ENCODE assay signal across 9 cellular contexts in the genomic region with DNA sequence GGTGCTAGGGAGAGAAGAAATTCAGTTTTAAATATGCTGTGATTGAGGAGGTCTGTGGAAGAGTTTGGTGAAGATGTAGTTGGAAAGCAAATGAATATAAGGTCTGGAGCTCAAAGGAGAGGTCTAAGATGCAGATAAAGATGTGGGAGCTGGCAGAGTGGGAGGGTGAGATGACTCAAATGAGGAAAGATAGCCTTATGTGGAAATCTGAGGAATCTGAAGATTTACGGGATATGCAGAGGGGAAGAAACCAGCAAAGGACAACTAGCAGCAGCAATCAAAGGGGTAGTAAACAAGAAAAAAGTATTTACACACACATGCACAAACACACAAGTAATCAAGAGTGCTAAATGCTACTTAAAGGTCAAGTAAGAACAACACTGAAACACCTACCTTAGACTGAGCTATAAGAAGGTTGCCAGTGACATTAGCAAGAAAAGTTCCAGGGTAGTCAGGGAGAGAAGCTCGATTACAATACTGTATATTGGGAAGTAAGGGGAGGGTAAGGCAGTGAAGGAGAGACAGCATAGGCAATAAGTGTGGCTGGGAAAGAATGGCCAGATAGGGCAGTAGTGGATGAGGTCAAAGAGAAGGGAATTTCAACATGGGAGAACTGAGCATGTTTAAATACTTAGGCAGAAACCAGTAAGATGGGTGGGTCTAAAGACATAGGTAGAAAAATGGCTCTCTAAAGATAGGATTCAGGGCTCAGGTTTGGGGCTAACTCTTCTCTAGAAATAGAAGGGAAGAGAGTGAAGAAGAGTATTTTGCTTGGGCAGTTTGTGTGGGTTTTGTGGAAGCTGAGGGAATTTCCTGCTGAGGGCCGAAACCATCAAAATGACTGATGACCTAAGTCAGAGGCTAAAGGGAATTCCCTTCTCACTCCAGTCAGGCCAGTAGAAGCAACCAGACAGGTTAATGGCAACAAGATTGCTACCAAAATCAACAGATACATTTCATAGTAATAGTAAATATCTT.
DNase-seq lines count a peak whose midpoint lies in the region; ATAC-seq and TF ChIP-seq lines count a peak whose summit lies in the region.
"Had no signal": no experiment of that assay in that cellular context is flagged by ENCODE, and none has a peak within 500 bp of the region (broad histone marks: within the 10 kb centered on the region; RNA-seq: fewer than 3 reads in every experiment).

No MANE protein-coding gene starts in this region.

- no peak overlapping the region for H3K27ac Mint-ChIP-seq in nephron progenitor cell

- H3K27me3 Mint-ChIP-seq in nephron progenitor cell (ENCODE audit: low read depth, poor library complexity): peaks cover 3% of the 10 kb centered on the region

- no peaks in the 10 kb centered on the region for H3K27me3 ChIP-seq in Loucy (ENCODE audit: insufficient read depth, low read length, poor library complexity, severe bottlenecking)

- H3F3A ChIP-seq in Loucy (ENCODE audit: low read depth): no peaks in the 10 kb centered on the region

- H3K9me3 ChIP-seq in Loucy (ENCODE audit: insufficient read depth, low read depth, low read length): no peaks in the 10 kb centered on the region

- peaks cover 13% of the 10 kb centered on the region for H3K4me1 Mint-ChIP-seq in nephron progenitor cell

- no peak overlapping the region for H2AFZ ChIP-seq in Loucy (ENCODE audit: low read length)

- DNase-seq in HEK293T (ENCODE audit: extremely low spot score): no peak
- DNase-seq in nephron progenitor cell: peak; percentile 10
- DNase-seq in NCI-H1105 (lab: John Stamatoyannopoulos, UW): no peak
- DNase-seq in foreskin melanocyte: no peak
- DNase-seq in stimulated activated CD4-positive, alpha-beta T cell treated with anti-CD3 and anti-CD28 coated beads, Interleukin-15, amount 100 ng/mL, for 24 hours: no peak
- no peak for DNase-seq in NCI-H1694 treated with DMSO at 0.1 percent for 48 hours (lab: John Stamatoyannopoulos, UW)
- DNase-seq: NCI-H510A had no signal

- peak overlapping the region; percentile 26 for H3K4me2 ChIP-seq in Loucy (ENCODE audit: low read depth, low read length, poor library complexity, severe bottlenecking)

- H3K79me2 ChIP-seq in Loucy (ENCODE audit: insufficient read depth, low read length): peaks cover 81% of the 10 kb centered on the region

- peaks cover 48% of the 10 kb centered on the region for H3K4me1 ChIP-seq in Loucy (ENCODE audit: insufficient read depth, low read length, poor library complexity, severe bottlenecking)

- H3K36me3 Mint-ChIP-seq in nephron progenitor cell (ENCODE audit: low read depth): peaks cover 22% of the 10 kb centered on the region

- H3K9me3 Mint-ChIP-seq in nephron progenitor cell: peaks cover 3% of the 10 kb centered on the region

- TF ChIP-seq CTCF in Loucy (conservative IDR thresholded peaks at IDR 0.05; ENCODE audit: low read length) (no peak), nephron progenitor cell (IDR thresholded peaks at IDR 0.05) (no peak)

- CTCF ChIA-PET in HEK293T (lab: Yijun Ruan, JAX): interaction anchor here (0.6 kb wide), 1 partner anchor 123 kb away, joined by 4 read pairs; no protein-coding TSS in a partner anchor

- ATAC-seq in GM18870 (IDR thresholded peaks at IDR 0.05; ENCODE audit: unreplicated experiment): peak; percentile 80

- peaks cover under 1% of the 10 kb centered on the region; the same call in 1 of the 2 replicates for H3K36me3 ChIP-seq in Loucy (ENCODE audit: insufficient read depth, low read length)

- no peaks in the 10 kb centered on the region for H3K9me2 ChIP-seq in Loucy (replicated peaks; ENCODE audit: low read depth, low read length)

- H3K9ac ChIP-seq in Loucy (ENCODE audit: low read depth, low read length, poor library complexity, severe bottlenecking): no peak overlapping the region

- H3K4me3 Mint-ChIP-seq in nephron progenitor cell: no peak overlapping the region

- peak overlapping the region; percentile 4 for H3K4me3 ChIP-seq in Loucy (ENCODE audit: low read length, poor library complexity, severe bottlenecking)

- POLR2A ChIA-PET in HEK293T (lab: Yijun Ruan, JAX): no interaction called here

- peaks cover 64% of the 10 kb centered on the region for H4K20me1 ChIP-seq in Loucy (ENCODE audit: insufficient read depth, low read length, poor library complexity, severe bottlenecking)

TF ChIP-seq in HEK293T, 16 proteins besides CTCF, POLR2A, EP300 and RAD21:
- TF ChIP-seq, protein P1, sequence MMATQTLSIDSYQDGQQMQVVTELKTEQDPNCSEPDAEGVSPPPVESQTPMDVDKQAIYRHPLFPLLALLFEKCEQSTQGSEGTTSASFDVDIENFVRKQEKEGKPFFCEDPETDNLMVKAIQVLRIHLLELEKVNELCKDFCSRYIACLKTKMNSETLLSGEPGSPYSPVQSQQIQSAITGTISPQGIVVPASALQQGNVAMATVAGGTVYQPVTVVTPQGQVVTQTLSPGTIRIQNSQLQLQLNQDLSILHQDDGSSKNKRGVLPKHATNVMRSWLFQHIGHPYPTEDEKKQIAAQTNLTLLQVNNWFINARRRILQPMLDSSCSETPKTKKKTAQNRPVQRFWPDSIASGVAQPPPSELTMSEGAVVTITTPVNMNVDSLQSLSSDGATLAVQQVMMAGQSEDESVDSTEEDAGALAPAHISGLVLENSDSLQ (IDR thresholded peaks at IDR 0.05): 0 out of 2 replicates have a peak, but pooled peaks have one; percentile 10
- no peak for TF ChIP-seq L3MBTL2 (conservative IDR thresholded peaks at IDR 0.05)
